ENCODE assay signal across 7 cellular contexts in the genomic region with DNA sequence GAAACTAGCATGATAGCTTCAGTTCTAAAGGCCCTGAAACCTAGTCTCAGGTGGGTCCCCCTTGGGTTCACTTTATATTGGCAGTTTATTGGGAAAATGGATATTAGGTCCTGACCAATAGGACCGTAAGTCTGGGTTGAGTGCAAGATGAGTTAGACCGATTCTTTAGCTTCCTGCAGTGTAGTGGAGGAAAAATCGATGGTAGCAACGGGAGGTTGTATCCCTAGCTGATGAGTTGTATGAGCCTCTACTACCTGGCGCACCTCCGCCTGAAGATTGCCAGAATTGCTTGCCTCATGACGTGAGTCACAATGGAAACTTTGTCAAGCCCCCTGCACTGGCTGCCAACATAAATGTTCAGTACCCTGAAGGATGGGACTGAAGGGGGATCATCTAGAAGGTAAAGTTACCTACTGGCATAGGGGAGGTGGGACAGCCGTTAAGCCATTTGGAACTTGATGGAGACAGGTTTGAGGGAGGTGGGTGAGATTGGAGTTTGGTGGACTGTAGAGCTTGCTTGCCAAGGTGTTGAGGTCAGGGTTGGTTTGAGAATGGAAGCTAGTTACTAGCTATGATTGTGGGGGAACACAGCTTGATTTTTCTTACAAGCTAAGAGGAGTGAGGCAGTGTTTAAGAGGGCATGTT. TPM values are rescaled to one million over a fixed set of nuclear protein-coding genes. Genes with fewer than 3 reads are reported as not detected.
A peak's percentile ranks its signal among the peaks of the same experiment; 100 is the strongest.
DNase-seq lines count a peak whose midpoint lies in the region; ATAC-seq and TF ChIP-seq lines count a peak whose summit lies in the region.

No MANE protein-coding gene starts in this region.

- TF ChIP-seq CTCF in fibroblast of lung (conservative IDR thresholded peaks at IDR 0.05 in 1 of 2, IDR thresholded peaks at IDR 0.05 in 1 of 2; ENCODE audit: low read depth in 1 of 2, low read length in 2 of 2): no peak

- H3K79me2 ChIP-seq in fibroblast of lung (ENCODE audit: control insufficient read depth, insufficient read depth, low read length): peaks cover 47% of the 10 kb centered on the region

- no peak overlapping the region for H2AFZ ChIP-seq in fibroblast of lung (ENCODE audit: low read length)

- H3K9me3 ChIP-seq in HUES6 (ENCODE audit: control insufficient read depth, insufficient read depth, low read depth, low read length): no peaks in the 10 kb centered on the region
- H3K9me3 ChIP-seq in fibroblast of lung (ENCODE audit: control insufficient read depth, insufficient read depth, low read depth, low read length): no peaks in the 10 kb centered on the region

- H3K36me3 ChIP-seq in HUES6 (ENCODE audit: control insufficient read depth, insufficient read depth, low read length): peaks cover 72% of the 10 kb centered on the region
- H3K36me3 ChIP-seq in fibroblast of lung (ENCODE audit: control insufficient read depth, insufficient read depth, low read length): peaks cover 21% of the 10 kb centered on the region

- H4K20me1 ChIP-seq in fibroblast of lung (ENCODE audit: control insufficient read depth, extremely low read depth, insufficient read depth, low read length): no peaks in the 10 kb centered on the region

- peak overlapping the region; percentile 99 for H3K9ac ChIP-seq in HUES6 (ENCODE audit: low read length)
- H3K9ac ChIP-seq in fibroblast of lung (ENCODE audit: insufficient read depth, low read length): peak overlapping the region; percentile 5

- H3K4me3 ChIP-seq in HUES6 (ENCODE audit: low read depth, low read length): peak overlapping the region; percentile 6; the same call in 1 of the 2 replicates
- H3K4me3 ChIP-seq in fibroblast of lung (replicated peaks in 1 of 4; ENCODE audit: control extremely low read depth in 1 of 4, insufficient read depth in 1 of 4, low read depth in 3 of 4, low read length in 4 of 4): peak overlapping the region; percentile 68 to 99 (median 81)

- H3K27ac ChIP-seq in HUES6 (ENCODE audit: low read depth, low read length) (peak overlapping the region; percentile 96), fibroblast of lung (ENCODE audit: insufficient read depth, low read length) (peak overlapping the region; percentile 79)

- H3K4me1 ChIP-seq in HUES6 (ENCODE audit: control insufficient read depth, insufficient read depth, low read length): peaks cover 19% of the 10 kb centered on the region
- H3K4me1 ChIP-seq in fibroblast of lung (ENCODE audit: control insufficient read depth, extremely low read depth, insufficient read depth, low read length): peaks cover 10% of the 10 kb centered on the region

- no peak for ATAC-seq in HG03095 (IDR thresholded peaks at IDR 0.05; ENCODE audit: unreplicated experiment)

- H3K4me2 ChIP-seq in fibroblast of lung (ENCODE audit: extremely low read depth, insufficient read depth, low read length): peak overlapping the region; percentile 86

- DNase-seq in activated CD4-positive, alpha-beta T cell treated with anti-CD3 and anti-CD28 coated beads, Interleukin-2, amount 50 U/mL, for 24 hours (ENCODE audit: low read depth in 1 of 2, low spot score in 1 of 2): peak; percentile 51
- peak; percentile 30 to 53 for DNase-seq in fibroblast of lung (ENCODE audit: low read depth in 2 of 2)
- DNase-seq in stimulated activated CD4-positive, alpha-beta T cell treated with anti-CD3 and anti-CD28 coated beads, Interleukin-4, amount 100 ng/mL, for 1 hour: peak; percentile 48
- no peak for DNase-seq in NCI-H2196 (lab: John Stamatoyannopoulos, UW; ENCODE audit: unreplicated experiment)
- no peak for DNase-seq in NCI-H2107 treated with DMSO at 0.1 percent for 48 hours (lab: John Stamatoyannopoulos, UW; ENCODE audit: unreplicated experiment)

- H3K27me3 ChIP-seq in HUES6 (ENCODE audit: control insufficient read depth, insufficient read depth, low read length) (no peaks in the 10 kb centered on the region), fibroblast of lung (ENCODE audit: control insufficient read depth, insufficient read depth, low read length) (no peaks in the 10 kb centered on the region)

RNA-seq across cellular contexts. Expression of a gene that starts 4.0 kb away (rescaled TPM):
- 63.6 and 74.0 TPM in 2 replicates for total RNA-seq in fibroblast of lung
- 16.4 and 28.4 TPM in 2 replicates for polyA plus RNA-seq in fibroblast of lung
- 21.7 and 38.6 TPM in 2 replicates for polyA plus RNA-seq in fibroblast of lung (2012)
- polyA minus RNA-seq in fibroblast of lung (ENCODE audit: low replicate concordance): 54.5 and 114 TPM in 2 replicates

RNA-seq across cellular contexts. Expression of a gene that starts 43.1 kb away (rescaled TPM):
- 19.0 and 25.1 TPM in 2 replicates for total RNA-seq in fibroblast of lung
- polyA plus RNA-seq in fibroblast of lung: 31.7 and 35.7 TPM in 2 replicates
- 38.5 and 40.9 TPM in 2 replicates for polyA plus RNA-seq in fibroblast of lung (2012)
- 19.2 and 25.7 TPM in 2 replicates for polyA minus RNA-seq in fibroblast of lung (ENCODE audit: low replicate concordance)

Comparison
In these comparisons a context has a peak if more than half of its experiments do, and no peak if none do; other contexts are left out.
1. DNase-seq: peak in activated CD4-positive, alpha-beta T cell treated with anti-CD3 and anti-CD28 coated beads, Interleukin-2, amount 50 U/mL, for 24 hours (2 of 2), fibroblast of lung (2 of 2) and stimulated activated CD4-positive, alpha-beta T cell treated with anti-CD3 and anti-CD28 coated beads, Interleukin-4, amount 100 ng/mL, for 1 hour (single experiment); none in NCI-H2196 (single experiment) and NCI-H2107 treated with DMSO at 0.1 percent for 48 hours (single experiment).